Comparison of ENCODE assay signal across 8 cellular contexts in genomic region chr6:154410619-154411044, GRCh38. TPM values are rescaled to one million over a fixed set of nuclear protein-coding genes. Genes with fewer than 3 reads are reported as not detected.
DNase-seq lines count a peak whose midpoint lies in the region; ATAC-seq and TF ChIP-seq lines count a peak whose summit lies in the region.

No MANE protein-coding gene starts in this region.

- H3K36me3 ChIP-seq in PC-9 (ENCODE audit: low read depth) (no peaks in the 10 kb centered on the region), esophagus (ENCODE audit: control insufficient read depth in 2 of 2, insufficient read depth in 2 of 2, low read length in 1 of 2) (peaks cover 5 to 10% of the 10 kb centered on the region in 2 donors), WERI-Rb-1 (no peaks in the 10 kb centered on the region), OCI-LY7 (ENCODE audit: insufficient read depth, low read length) (no peaks in the 10 kb centered on the region)

- peak; percentile 48 for ATAC-seq in GM21529 (IDR thresholded peaks at IDR 0.05; ENCODE audit: unreplicated experiment)
- ATAC-seq in HG02884 (IDR thresholded peaks at IDR 0.05; ENCODE audit: unreplicated experiment) = no peak

- 23 to 33% methylated on average over 7 of the region's 7 CpGs for WGBS in esophagus, 2 donors

- intact Hi-C loops in PC-9 (cut with micrococcal nuclease; ENCODE audit: unreplicated experiment) = loop anchor here (2.0 kb wide), 1 partner anchor 98 kb away; no protein-coding TSS in a partner anchor
- intact Hi-C loops in OCI-LY7 (cut with micrococcal nuclease; ENCODE audit: unreplicated experiment) = no loop called here

- H3K4me3 ChIP-seq in AG04449 (ENCODE audit: low read depth, low read length) (peak overlapping the region; percentile 30), PC-9 (no peak overlapping the region), esophagus (ENCODE audit: low read depth in 1 of 2, low read length in 2 of 2) (no peak overlapping the region), WERI-Rb-1 (ENCODE audit: low read depth, low read length) (no peak overlapping the region), OCI-LY7 (ENCODE audit: low read depth, low read length, poor library complexity, severe bottlenecking) (no peak overlapping the region)

- H3K9me2 ChIP-seq in PC-9 (ENCODE audit: insufficient read depth) (no peaks in the 10 kb centered on the region), OCI-LY7 (ENCODE audit: insufficient read depth, low read length) (no peaks in the 10 kb centered on the region)

- POLR2A ChIA-PET in AG04449 (lab: Yijun Ruan, JAX) = no interaction called here
- POLR2A ChIA-PET in PC-9 (lab: Charles Lee; ENCODE audit: unreplicated experiment) = interaction anchor here (0.6 kb wide), 1 partner anchor 22 kb away, joined by 4 read pairs; no protein-coding TSS in a partner anchor
- POLR2A ChIA-PET in OCI-LY7 (lab: Charles Lee) = no interaction called here

- CTCF ChIA-PET in AG04449 (lab: Yijun Ruan, JAX) = interaction anchor here (1.3 kb wide), 1 partner anchor 133 kb away, joined by 3 read pairs; no protein-coding TSS in a partner anchor
- CTCF ChIA-PET in PC-9 (lab: Charles Lee) = no interaction called here
- CTCF ChIA-PET in OCI-LY7 (lab: Charles Lee; ENCODE audit: unreplicated experiment) = no interaction called here

- peak overlapping the region; percentile 67 for H3K27ac ChIP-seq in PC-9
- H3K27ac ChIP-seq in esophagus (ENCODE audit: low read depth in 2 of 2, low read length in 1 of 2) = peak overlapping the region; percentile 76 to 87
- H3K27ac ChIP-seq in WERI-Rb-1 = no peak overlapping the region
- no peak overlapping the region for H3K27ac ChIP-seq in OCI-LY7 (ENCODE audit: low read depth, low read length, poor library complexity, severe bottlenecking)

- no peaks in the 10 kb centered on the region for H3K27me3 Mint-ChIP-seq in nephron (ENCODE audit: low read depth)

- H3K27ac Mint-ChIP-seq in nephron = peak overlapping the region; percentile 82 to 91 (median 90)

- peaks cover 17% of the 10 kb centered on the region for H3K4me1 ChIP-seq in PC-9 (replicated peaks; ENCODE audit: insufficient read depth)
- peaks cover 0 to 2% of the 10 kb centered on the region in 2 donors for H3K4me1 ChIP-seq in esophagus (ENCODE audit: control insufficient read depth in 2 of 2, insufficient read depth in 2 of 2, low read length in 1 of 2)
- no peaks in the 10 kb centered on the region for H3K4me1 ChIP-seq in OCI-LY7 (ENCODE audit: insufficient read depth, low read length, poor library complexity, severe bottlenecking)

- peaks cover 67% of the 10 kb centered on the region for H3K36me3 Mint-ChIP-seq in nephron (ENCODE audit: low read depth)

- BruUV-seq in PC-9 (replicated peaks; lab: Mats Ljungman, UMichigan) (no TSS peak), OCI-LY7 (replicated peaks; lab: Mats Ljungman, UMichigan) (no TSS peak)

- H3F3A ChIP-seq in PC-9 (ENCODE audit: insufficient read depth, low read depth) = peaks cover 20% of the 10 kb centered on the region

- H3K27me3 ChIP-seq in PC-9 (ENCODE audit: insufficient read depth, low read depth) (no peaks in the 10 kb centered on the region), esophagus (ENCODE audit: control insufficient read depth in 1 of 2, insufficient read depth in 2 of 2, low read length in 2 of 2) (no peaks in the 10 kb centered on the region), WERI-Rb-1 (ENCODE audit: insufficient read depth, low read depth, severe bottlenecking) (no peaks in the 10 kb centered on the region)

- peaks cover 37% of the 10 kb centered on the region for H3K4me1 Mint-ChIP-seq in nephron

- TF ChIP-seq CTCF in AG04449 (IDR thresholded peaks at IDR 0.05; ENCODE audit: insufficient read depth, low read length, missing control alignments) = no peak
- no peak for TF ChIP-seq CTCF in PC-9 (conservative IDR thresholded peaks at IDR 0.05)
- TF ChIP-seq CTCF in nephron (IDR thresholded peaks at IDR 0.05; ENCODE audit: unreplicated experiment in 3 of 3) = no peak
- TF ChIP-seq CTCF in WERI-Rb-1 (IDR thresholded peaks at IDR 0.05; ENCODE audit: low read depth, low read length) = no peak
- TF ChIP-seq CTCF in OCI-LY7 (conservative IDR thresholded peaks at IDR 0.05; ENCODE audit: low read length) = no peak

- peak overlapping the region in 2 of 3 experiments; percentile 22 to 26 for H3K4me3 Mint-ChIP-seq in nephron

- H3K79me2 ChIP-seq in PC-9 (ENCODE audit: low read depth) (no peaks in the 10 kb centered on the region), OCI-LY7 (ENCODE audit: insufficient read depth, low read depth, low read length) (no peaks in the 10 kb centered on the region)

- DNase-seq in AG04449 (ENCODE audit: low read depth, low spot score) (peak; percentile 98), PC-9 (peak; percentile 54 to 84), WERI-Rb-1 (no peak), OCI-LY7 (ENCODE audit: low spot score) (no peak)

- peak overlapping the region; percentile 55 for H3K4me2 ChIP-seq in PC-9
- no peak overlapping the region for H3K4me2 ChIP-seq in OCI-LY7 (ENCODE audit: low read length)

- no peaks in the 10 kb centered on the region for H3K9me3 Mint-ChIP-seq in nephron

- H4K20me1 ChIP-seq in PC-9 (ENCODE audit: insufficient read depth) (no peaks in the 10 kb centered on the region), OCI-LY7 (ENCODE audit: insufficient read depth, low read length) (no peaks in the 10 kb centered on the region)

- no peaks in the 10 kb centered on the region for H3K9me3 ChIP-seq in PC-9 (ENCODE audit: insufficient read depth, low read depth)
- H3K9me3 ChIP-seq in esophagus (ENCODE audit: control insufficient read depth in 2 of 2, insufficient read depth in 1 of 2, low read depth in 1 of 2, low read length in 1 of 2) = no peaks in the 10 kb centered on the region
- no peaks in the 10 kb centered on the region for H3K9me3 ChIP-seq in WERI-Rb-1 (ENCODE audit: severe bottlenecking)
- no peaks in the 10 kb centered on the region for H3K9me3 ChIP-seq in OCI-LY7 (ENCODE audit: low read length)

- H2AFZ ChIP-seq in PC-9 (no peak overlapping the region; the same call in 1 of the 2 replicates), OCI-LY7 (ENCODE audit: low read length) (no peak overlapping the region)

RNA-seq across cellular contexts. Expression of gene IPCEF1, which starts 54.0 kb away (rescaled TPM):
- total RNA-seq in PC-9 (2021) = 0.28 and 0.57 TPM in 2 replicates
- polyA plus RNA-seq in esophagus = under 1 TPM; 0.35 to 0.65 TPM
- not detected in 2 replicates for total RNA-seq in OCI-LY7 (2014; rRNA removed; shearing (Covaris generic))
- not detected in 2 replicates for total RNA-seq in OCI-LY7 (2022)

Comparison
In these comparisons a context has a peak if more than half of its experiments do, and no peak if none do; other contexts are left out.
1. DNase-seq: peak in AG04449 (single experiment) and PC-9 (2 of 2); none in WERI-Rb-1 (single experiment) and OCI-LY7 (single experiment).
2. H3K27ac ChIP-seq: peak in PC-9 (single experiment) and esophagus (2 of 2); none in WERI-Rb-1 (single experiment) and OCI-LY7 (single experiment).